8 cellular contexts compared by ENCODE assay signal in the genomic region with DNA sequence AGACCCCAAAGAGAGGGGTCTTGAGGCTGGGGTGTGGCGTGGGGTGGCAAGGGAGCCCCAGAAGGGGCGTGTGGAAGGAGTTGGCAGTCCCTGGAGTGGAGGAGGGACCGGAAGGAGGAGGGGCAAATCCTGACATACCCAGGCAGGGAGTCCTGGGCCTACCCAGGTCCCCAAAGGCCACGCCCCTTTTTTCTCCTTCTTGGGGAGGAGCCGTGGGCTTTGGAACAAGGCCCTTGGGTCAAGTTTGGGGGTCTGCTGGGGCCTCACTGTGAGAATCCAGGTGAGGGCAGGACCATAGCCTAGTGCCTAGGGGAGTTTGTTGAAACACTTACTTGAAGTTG. TPM values are rescaled to one million over a fixed set of nuclear protein-coding genes. Genes with fewer than 3 reads are reported as not detected.
A peak's percentile ranks its signal among the peaks of the same experiment; 100 is the strongest.
DNase-seq lines count a peak whose midpoint lies in the region; ATAC-seq and TF ChIP-seq lines count a peak whose summit lies in the region.

No MANE protein-coding gene starts in this region.

- H3K4me3 ChIP-seq in choroid plexus epithelial cell (ENCODE audit: low read depth, low read length) = peak overlapping the region; percentile 11
- H3K4me3 ChIP-seq in mucosa of descending colon = no peak overlapping the region

- H3K9me3 ChIP-seq in mucosa of descending colon = no peaks in the 10 kb centered on the region

- TF ChIP-seq CTCF in choroid plexus epithelial cell (conservative IDR thresholded peaks at IDR 0.05; ENCODE audit: low read depth, low read length) (no peak), mucosa of descending colon (IDR thresholded peaks at IDR 0.05) (no peak)

- DNase-seq in Right ventricle myocardium inferior (ENCODE audit: missing footprints) = peak; percentile 53
- no peak for DNase-seq in cardiac septum (ENCODE audit: low spot score)
- DNase-seq in choroid plexus epithelial cell (ENCODE audit: low read depth) = peak; percentile 58
- peak; percentile 45 to 55 (median 52) for DNase-seq in mucosa of descending colon
- DNase-seq in pons (ENCODE audit: low spot score) = no peak
- DNase-seq in NCI-H345 treated with DMSO at 0.1 percent for 48 hours (lab: John Stamatoyannopoulos, UW; ENCODE audit: unreplicated experiment) = no peak

- H3K4me1 ChIP-seq in mucosa of descending colon (ENCODE audit: low read depth) = peaks cover 27% of the 10 kb centered on the region

- ATAC-seq in Right ventricle myocardium inferior (peak; percentile 59), mucosa of descending colon (peak; percentile 19), HG03196 (IDR thresholded peaks at IDR 0.05; ENCODE audit: unreplicated experiment) (no peak), GM18520 (IDR thresholded peaks at IDR 0.05; ENCODE audit: unreplicated experiment) (no peak)

- intact Hi-C loops in Right ventricle myocardium inferior (cut with DNase I) (loop anchor here (2.0 kb wide), 1 partner anchor 53 kb away; no protein-coding TSS in a partner anchor), cardiac septum (cut with DNase I) (loop anchor here (2.0 kb wide), 1 partner anchor 17 kb away; the partner anchor contains the start of gene CHPF2), mucosa of descending colon (cut with DNase I, micrococcal nuclease) (no loop called here)

- H3K36me3 ChIP-seq in mucosa of descending colon (ENCODE audit: low read depth) = no peaks in the 10 kb centered on the region

RNA-seq across cellular contexts. Expression of gene SMARCD3, which starts 1.2 kb away (rescaled TPM):
- total RNA-seq in Right ventricle myocardium inferior (110 TPM), cardiac septum (112 TPM), mucosa of descending colon (10 to 100 TPM in 2 of 3 donors, 1 to 10 TPM in 1; 5.1 to 44.3 (median 10.0) TPM)

RNA-seq across cellular contexts. Expression of gene CHPF2, which starts 17.4 kb away (rescaled TPM):
- total RNA-seq in Right ventricle myocardium inferior (11.6 TPM), cardiac septum (31.0 TPM), mucosa of descending colon (10 to 100 TPM; 38.3 to 52.2 (median 41.5) TPM)

RNA-seq across cellular contexts. Expression of gene ABCF2, which starts 22.7 kb away (rescaled TPM):
- 24.5 TPM for total RNA-seq in Right ventricle myocardium inferior
- total RNA-seq in cardiac septum = 28.8 TPM
- total RNA-seq in mucosa of descending colon = 10 to 100 TPM; 27.0 to 36.4 (median 28.4) TPM

RNA-seq across cellular contexts. Expression of gene H2BK1, which starts 39.4 kb away (rescaled TPM):
- total RNA-seq in Right ventricle myocardium inferior = not detected
- total RNA-seq in cardiac septum = not detected
- not detected for total RNA-seq in mucosa of descending colon

Comparison
In these comparisons a context has a peak if more than half of its experiments do, and no peak if none do; other contexts are left out.
1. DNase-seq: peak in Right ventricle myocardium inferior (single experiment), choroid plexus epithelial cell (single experiment) and mucosa of descending colon (3 of 3); none in cardiac septum (single experiment), pons (single experiment) and NCI-H345 treated with DMSO at 0.1 percent for 48 hours (single experiment).
2. ATAC-seq: peak in Right ventricle myocardium inferior (single experiment) and mucosa of descending colon (single experiment); none in HG03196 (single experiment) and GM18520 (single experiment).
3. intact Hi-C loops: an anchor here in Right ventricle myocardium inferior (2.0 kb wide) and cardiac septum (2.0 kb wide); none called in mucosa of descending colon.